ENCODE assay signal across 11 cellular contexts in genomic region chr17:36921131-36921851, GRCh38. TPM values are rescaled to one million over a fixed set of nuclear protein-coding genes. Genes with fewer than 3 reads are reported as not detected.
DNase-seq lines count a peak whose midpoint lies in the region; ATAC-seq and TF ChIP-seq lines count a peak whose summit lies in the region.
"Had no signal": no experiment of that assay in that cellular context is flagged by ENCODE, and none has a peak within 500 bp of the region (broad histone marks: within the 10 kb centered on the region; RNA-seq: fewer than 3 reads in every experiment).

No MANE protein-coding gene starts in this region.

- peaks cover 3% of the 10 kb centered on the region for H3K79me2 ChIP-seq in mesendoderm (ENCODE audit: control insufficient read depth, insufficient read depth, low read length)

- H4K5ac ChIP-seq in mesendoderm (ENCODE audit: low read length) = no peak overlapping the region

- no peak overlapping the region for H3K23ac ChIP-seq in mesendoderm (ENCODE audit: low read length)

- H3K79me1 ChIP-seq in mesendoderm (ENCODE audit: low read length) = peaks cover 5% of the 10 kb centered on the region

- peak overlapping the region; percentile 74 for H3K56ac ChIP-seq in mesendoderm (ENCODE audit: low read length)

- H3K36me3 ChIP-seq in breast epithelium (no peaks in the 10 kb centered on the region), mesendoderm (ENCODE audit: control insufficient read depth, insufficient read depth, low read length) (peaks cover 2% of the 10 kb centered on the region), esophagus muscularis mucosa (no peaks in the 10 kb centered on the region)

- no TSS peak for BruUV-seq in MCF 10A (replicated peaks; lab: Mats Ljungman, UMichigan)

- POLR2A ChIA-PET in MCF 10A (lab: Yijun Ruan, JAX) = interaction anchor here (0.6 to 3.9 kb wide), 3 partner anchors 23 to 208 kb away, joined by 3 to 25 read pairs (median 3); partner anchors contain the start of gene AATF

- TF ChIP-seq EP300 in esophagus muscularis mucosa (IDR thresholded peaks at IDR 0.05) = no peak

- H3K27ac Mint-ChIP-seq in MCF 10A (ENCODE audit: low read depth, unreplicated experiment) = peak overlapping the region; percentile 63
- peak overlapping the region; percentile 63 to 75 for H3K27ac Mint-ChIP-seq in activated naive CD4-positive, alpha-beta T cell treated with anti-CD3 and anti-CD28 coated beads, Interleukin-2, amount 50 U/mL, for 72 hours
- peak overlapping the region; percentile 83 for H3K27ac Mint-ChIP-seq in type B pancreatic cell

- H3K27ac ChIP-seq in breast epithelium = no peak overlapping the region
- peak overlapping the region; percentile 88 for H3K27ac ChIP-seq in mesendoderm (ENCODE audit: low read depth, low read length)
- no peak overlapping the region for H3K27ac ChIP-seq in esophagus muscularis mucosa (replicated peaks in 1 of 4)

- no CpG with 5 or more reads among the region's 7 CpGs for WGBS in mesendoderm (ENCODE audit: extremely low coverage, insufficient coverage, low lambda C conversion rate)
- 76% methylated on average over 6 of the region's 7 CpGs for WGBS in esophagus muscularis mucosa

- no peak for TF ChIP-seq CTCF in MCF 10A (IDR thresholded peaks at IDR 0.05; ENCODE audit: unreplicated experiment)
- TF ChIP-seq CTCF in breast epithelium (IDR thresholded peaks at IDR 0.05) = no peak
- no peak for TF ChIP-seq CTCF in type B pancreatic cell (conservative IDR thresholded peaks at IDR 0.05)
- no peak for TF ChIP-seq CTCF in esophagus muscularis mucosa (IDR thresholded peaks at IDR 0.05)
- TF ChIP-seq CTCF in GM10266 (IDR thresholded peaks at IDR 0.05; ENCODE audit: control insufficient read depth, insufficient read depth, low read depth, missing control alignments) = no peak

- CTCF ChIA-PET in MCF 10A (lab: Yijun Ruan, JAX) = interaction anchor here (0.5 to 1.3 kb wide), 2 partner anchors 17 to 126 kb away, joined by 3 to 4 read pairs; no protein-coding TSS in a partner anchor

- no peaks in the 10 kb centered on the region for H3K9me3 Mint-ChIP-seq in MCF 10A (ENCODE audit: unreplicated experiment)
- no peaks in the 10 kb centered on the region for H3K9me3 Mint-ChIP-seq in activated naive CD4-positive, alpha-beta T cell treated with anti-CD3 and anti-CD28 coated beads, Interleukin-2, amount 50 U/mL, for 72 hours
- H3K9me3 Mint-ChIP-seq in type B pancreatic cell = no peaks in the 10 kb centered on the region

- peak overlapping the region; percentile 6 for H2AK5ac ChIP-seq in mesendoderm (ENCODE audit: low read length)

- H4K8ac ChIP-seq in mesendoderm (ENCODE audit: low read depth, low read length) = no peak overlapping the region

- H3K4me2 ChIP-seq in mesendoderm (ENCODE audit: low read length) = no peak overlapping the region

- H3K4me3 Mint-ChIP-seq in MCF 10A (ENCODE audit: unreplicated experiment) = peak overlapping the region; percentile 53
- peak overlapping the region; percentile 59 for H3K4me3 Mint-ChIP-seq in type B pancreatic cell

- H3K36me3 Mint-ChIP-seq in MCF 10A (ENCODE audit: insufficient read depth, unreplicated experiment) = peaks cover 8% of the 10 kb centered on the region
- H3K36me3 Mint-ChIP-seq in activated naive CD4-positive, alpha-beta T cell treated with anti-CD3 and anti-CD28 coated beads, Interleukin-2, amount 50 U/mL, for 72 hours = no peaks in the 10 kb centered on the region
- H3K36me3 Mint-ChIP-seq in type B pancreatic cell = no peaks in the 10 kb centered on the region

- peak overlapping the region; percentile 83 for H3K4ac ChIP-seq in mesendoderm (ENCODE audit: low read depth, low read length)

- H3K4me1 Mint-ChIP-seq in MCF 10A (ENCODE audit: insufficient read depth, unreplicated experiment) (peaks cover 31% of the 10 kb centered on the region), type B pancreatic cell (ENCODE audit: unreplicated experiment) (peaks cover 59% of the 10 kb centered on the region)

- H3K9me3 ChIP-seq in breast epithelium (no peaks in the 10 kb centered on the region), esophagus muscularis mucosa (no peaks in the 10 kb centered on the region)

- peak overlapping the region; percentile 55 for H3K9ac ChIP-seq in mesendoderm (ENCODE audit: low read length)

- H3K4me3 ChIP-seq in breast epithelium (no peak overlapping the region), mesendoderm (ENCODE audit: low read length) (no peak overlapping the region), esophagus muscularis mucosa (no peak overlapping the region)

- H3K18ac ChIP-seq in mesendoderm (ENCODE audit: low read length) = peak overlapping the region; percentile 76

- peak overlapping the region; percentile 28 for H2BK5ac ChIP-seq in mesendoderm (ENCODE audit: low read length)

- H3K27me3 Mint-ChIP-seq in MCF 10A (ENCODE audit: insufficient read depth, unreplicated experiment) = no peaks in the 10 kb centered on the region
- H3K27me3 Mint-ChIP-seq in type B pancreatic cell = peaks cover 23% of the 10 kb centered on the region

- DNase-seq in MCF 10A (ENCODE audit: unreplicated experiment) (peak; percentile 95), breast epithelium (ENCODE audit: low spot score in 2 of 2) (no peak), mesendoderm (peak; percentile 92), type B pancreatic cell (ENCODE audit: extremely low spot score, unreplicated experiment) (no peak), esophagus muscularis mucosa (ENCODE audit: extremely low spot score) (no peak), GM10266 (ENCODE audit: extremely low spot score) (no peak), NCI-H1417 (lab: John Stamatoyannopoulos, UW) (no peak)
- peak; percentile 59 to 65 for DNase-seq in activated naive CD4-positive, alpha-beta T cell treated with anti-CD3 and anti-CD28 coated beads, Interleukin-2, amount 50 U/mL, for 72 hours (ENCODE audit: low spot score in 2 of 2)
- DNase-seq: NCI-H146 had no signal

- no peaks in the 10 kb centered on the region for H3K4me1 ChIP-seq in breast epithelium
- H3K4me1 ChIP-seq in mesendoderm (ENCODE audit: control insufficient read depth, low read depth, low read length) = peaks cover 53% of the 10 kb centered on the region
- H3K4me1 ChIP-seq in esophagus muscularis mucosa = no peaks in the 10 kb centered on the region

- intact Hi-C loops in MCF 10A (cut with micrococcal nuclease) (loop anchor here (1.0 to 2.0 kb wide), 2 partner anchors 27 to 70 kb away; partner anchors contain the start of gene AATF), breast epithelium (cut with DNase I; ENCODE audit: low total_unique reads) (no loop called here), esophagus muscularis mucosa (cut with DNase I) (no loop called here)

- ATAC-seq in activated naive CD4-positive, alpha-beta T cell treated with anti-CD3 and anti-CD28 coated beads, Interleukin-2, amount 50 U/mL, for 72 hours = peak; percentile 97 to 99

- H2BK15ac ChIP-seq in mesendoderm (replicated peaks; ENCODE audit: low read depth) = no peak overlapping the region

- peaks cover 0 to 22% of the 10 kb centered on the region in 2 donors for H3K27me3 ChIP-seq in breast epithelium
- H3K27me3 ChIP-seq in mesendoderm (ENCODE audit: insufficient read depth, low read length, poor library complexity) = no peaks in the 10 kb centered on the region
- peaks cover 0 to 81% (median 14%) of the 10 kb centered on the region in 4 donors for H3K27me3 ChIP-seq in esophagus muscularis mucosa

- TF ChIP-seq POLR2A in breast epithelium (IDR thresholded peaks at IDR 0.05) (no peak), esophagus muscularis mucosa (IDR thresholded peaks at IDR 0.05; ENCODE audit: low read depth) (no peak)

- no peak overlapping the region for H2BK120ac ChIP-seq in mesendoderm (ENCODE audit: low read depth, low read length)

RNA-seq across cellular contexts. Expression of gene LHX1, which starts 16.0 kb away (rescaled TPM):
- not detected in 2 replicates for total RNA-seq in MCF 10A (2022)
- not detected for total RNA-seq in breast epithelium
- total RNA-seq in activated naive CD4-positive, alpha-beta T cell treated with anti-CD3 and anti-CD28 coated beads, Interleukin-2, amount 50 U/mL, for 72 hours = not detected
- 20.5 TPM for polyA plus RNA-seq in mesendoderm (2013, experiment 1 of 2)
- polyA plus RNA-seq in mesendoderm (2013, experiment 2 of 2) = 18.4 TPM
- 1.7 and 2.7 TPM in 2 replicates for total RNA-seq in type B pancreatic cell (ENCODE audit: low replicate concordance)
- not detected for total RNA-seq in esophagus muscularis mucosa
- total RNA-seq: mononuclear cell had no signal
- polyA plus RNA-seq: BJ had no signal

RNA-seq across cellular contexts. Expression of gene AATF, which starts 27.5 kb away (rescaled TPM):
- total RNA-seq in MCF 10A (2022) (68.9 and 85.2 TPM in 2 replicates), breast epithelium (10 to 100 TPM; 34.4 to 47.2 (median 40.0) TPM), type B pancreatic cell (ENCODE audit: low replicate concordance) (47.8 and 48.0 TPM in 2 replicates), esophagus muscularis mucosa (10 to 100 TPM; 37.8 to 55.7 (median 45.3) TPM)
- 10 to 100 TPM; 49.9 to 80.1 TPM for total RNA-seq in activated naive CD4-positive, alpha-beta T cell treated with anti-CD3 and anti-CD28 coated beads, Interleukin-2, amount 50 U/mL, for 72 hours
- 118 TPM for polyA plus RNA-seq in mesendoderm (2013, experiment 1 of 2)
- polyA plus RNA-seq in mesendoderm (2013, experiment 2 of 2) = 114 TPM

Comparison
In these comparisons a context has a peak if more than half of its experiments do, and no peak if none do; other contexts are left out.
1. DNase-seq: peak in MCF 10A (single experiment), activated naive CD4-positive, alpha-beta T cell treated with anti-CD3 and anti-CD28 coated beads, Interleukin-2, amount 50 U/mL, for 72 hours (2 of 2) and mesendoderm (single experiment); none in breast epithelium (0 of 2), type B pancreatic cell (single experiment), esophagus muscularis mucosa (single experiment), GM10266 (single experiment) and NCI-H1417 (0 of 3).
2. Peak in every context shown above with its lines, with median percentiles within 50 percentile points of each other: H3K27ac Mint-ChIP-seq.